Comparison of ENCODE assay signal across 26 cellular contexts in genomic region chr15:68538291-68538690, GRCh38.
"Had no signal": no experiment of that assay in that cellular context is flagged by ENCODE, and none has a peak within 500 bp of the region (broad histone marks: within the 10 kb centered on the region; RNA-seq: fewer than 3 reads in every experiment).

No MANE protein-coding gene starts in this region.

- H3K27me3 ChIP-seq: dorsolateral prefrontal cortex, heart right ventricle, left lung, right atrium auricular region, suprapubic skin, tibial artery had no signal

- H3K4me1 Mint-ChIP-seq: natural killer cell; stimulated activated naive CD8-positive, alpha-beta T cell treated with anti-CD3 and anti-CD28 coated beads, Interleukin-15, amount 100 ng/mL, for 72 hours had no signal

- H3K9me3 ChIP-seq: left lung, neutrophil, prostate gland, suprapubic skin had no signal

- H3K27ac Mint-ChIP-seq: natural killer cell; stimulated activated naive CD8-positive, alpha-beta T cell treated with anti-CD3 and anti-CD28 coated beads, Interleukin-15, amount 100 ng/mL, for 72 hours; type B pancreatic cell had no signal

- DNase-seq: cerebellar nuclear complex; dorsolateral prefrontal cortex; effector CD4-positive, alpha-beta T cell; foreskin keratinocyte; glutamatergic neuron; heart right ventricle; hippocampal formation; left cardiac atrium; left lung; natural killer cell; stimulated activated CD4-positive, alpha-beta T cell treated with anti-CD3 and anti-CD28 coated beads, Interleukin-12 subunit alpha, Interleukin-12 subunit beta, amount 100 ng/mL, for 4 hours; stimulated activated CD4-positive, alpha-beta T cell treated with anti-CD3 and anti-CD28 coated beads, Interleukin-4, amount 100 ng/mL, for 1 hour; stimulated activated naive CD4-positive, alpha-beta T cell; tibial artery had no signal

- H3K36me3 ChIP-seq: heart right ventricle, left lung, neutrophil, prostate gland, right atrium auricular region, suprapubic skin, tibial artery had no signal

- FAIRE-seq: colon, islet of Langerhans had no signal

- ATAC-seq: foreskin keratinocyte; heart right ventricle; left cardiac atrium; left lung; natural killer cell; sciatic nerve; stimulated activated naive CD8-positive, alpha-beta T cell treated with anti-CD3 and anti-CD28 coated beads, Interleukin-15, amount 100 ng/mL, for 72 hours had no signal

- H3K36me3 Mint-ChIP-seq: natural killer cell, type B pancreatic cell had no signal

- H3K27ac ChIP-seq: dorsolateral prefrontal cortex, foreskin keratinocyte, heart right ventricle, left lung, neutrophil, parathyroid adenoma, prostate gland, right atrium auricular region, suprapubic skin had no signal

- H3K9me3 Mint-ChIP-seq: natural killer cell, neural crest cell, type B pancreatic cell had no signal

- H3K4me3 ChIP-seq: dorsolateral prefrontal cortex, heart right ventricle, left lung, prostate gland, right atrium auricular region, smooth muscle cell, suprapubic skin, tibial artery had no signal

- H3K4me3 Mint-ChIP-seq: natural killer cell; neural crest cell; stimulated activated naive CD8-positive, alpha-beta T cell treated with anti-CD3 and anti-CD28 coated beads, Interleukin-15, amount 100 ng/mL, for 72 hours; type B pancreatic cell had no signal

- H3K4me2 ChIP-seq: smooth muscle cell had no signal

- H3K4me1 ChIP-seq: foreskin keratinocyte, parathyroid adenoma, prostate gland had no signal
